Comparison of ENCODE assay signal across 13 cellular contexts in genomic region chr6:3997144-3997770, GRCh38.
DNase-seq lines count a peak whose midpoint lies in the region; ATAC-seq and TF ChIP-seq lines count a peak whose summit lies in the region.
"Had no signal": no experiment of that assay in that cellular context is flagged by ENCODE, and none has a peak within 500 bp of the region (broad histone marks: within the 10 kb centered on the region; RNA-seq: fewer than 3 reads in every experiment).

No MANE protein-coding gene starts in this region.

- H3K9me3 ChIP-seq in heart right ventricle = no peaks in the 10 kb centered on the region
- H3K9me3 ChIP-seq in left ventricle myocardium inferior (replicated peaks) = no peaks in the 10 kb centered on the region
- H3K9me3 ChIP-seq in lung (ENCODE audit: control insufficient read depth in 2 of 2, insufficient read depth in 1 of 2, low read length in 1 of 2) = no peaks in the 10 kb centered on the region
- H3K9me3 ChIP-seq in vagina = no peaks in the 10 kb centered on the region
- no peaks in the 10 kb centered on the region for H3K9me3 ChIP-seq in testis
- H3K9me3 ChIP-seq: BLaER1 treated with 17β-estradiol and CSF1 and Interleukin-3, amounts not matched to agents 10 nM and 100 nM; heart left ventricle; neutrophil had no signal

- TF ChIP-seq POLR2A in vagina (IDR thresholded peaks at IDR 0.05) = no peak
- no peak for TF ChIP-seq POLR2A in testis (IDR thresholded peaks at IDR 0.05)

- H3K36me3 ChIP-seq in heart right ventricle (no peaks in the 10 kb centered on the region), left ventricle myocardium inferior (no peaks in the 10 kb centered on the region), lung (ENCODE audit: control insufficient read depth in 2 of 2, insufficient read depth in 2 of 2, low read length in 2 of 2) (no peaks in the 10 kb centered on the region), vagina (no peaks in the 10 kb centered on the region), testis (ENCODE audit: low read depth, missing control alignments) (no peaks in the 10 kb centered on the region)
- H3K36me3 ChIP-seq: heart left ventricle, neutrophil had no signal

- TF ChIP-seq CTCF in heart right ventricle (IDR thresholded peaks at IDR 0.05) (no peak), left ventricle myocardium inferior (IDR thresholded peaks at IDR 0.05; ENCODE audit: borderline replicate concordance) (no peak), choroid plexus epithelial cell (conservative IDR thresholded peaks at IDR 0.05; ENCODE audit: low read depth, low read length) (no peak), lung (IDR thresholded peaks at IDR 0.05; ENCODE audit: control extremely low read depth, extremely low read depth) (no peak), vagina (IDR thresholded peaks at IDR 0.05) (no peak), testis (IDR thresholded peaks at IDR 0.05) (no peak)

- ATAC-seq in heart right ventricle (peak in 5 of 8 donors; percentile 31 to 58 (median 39)), lung (ENCODE audit: insufficient read depth, low FRiP score) (peak; percentile 27), GM18517 (IDR thresholded peaks at IDR 0.05; ENCODE audit: unreplicated experiment) (no peak)
- ATAC-seq: activated CD8-positive, alpha-beta T cell treated with anti-CD3 and anti-CD28 coated beads, Interleukin-2, amount 10 ng/mL, durations not matched to agents 7 days and 5 days had no signal

- no peaks in the 10 kb centered on the region for H3K27me3 ChIP-seq in heart right ventricle
- H3K27me3 ChIP-seq in left ventricle myocardium inferior (ENCODE audit: low read depth) = no peaks in the 10 kb centered on the region
- no peaks in the 10 kb centered on the region for H3K27me3 ChIP-seq in lung (ENCODE audit: control insufficient read depth, insufficient read depth)
- H3K27me3 ChIP-seq in vagina = no peaks in the 10 kb centered on the region
- H3K27me3 ChIP-seq in testis = no peaks in the 10 kb centered on the region
- H3K27me3 ChIP-seq: BLaER1 treated with 17β-estradiol and CSF1 and Interleukin-3, amounts not matched to agents 10 nM and 100 nM; heart left ventricle; neutrophil had no signal

- H3K4me1 ChIP-seq in heart right ventricle (peaks cover 0 to 14% (median 0%) of the 10 kb centered on the region in 9 donors), left ventricle myocardium inferior (peaks cover 11% of the 10 kb centered on the region), lung (ENCODE audit: control insufficient read depth in 2 of 2, insufficient read depth in 2 of 2, low read length in 2 of 2) (peaks cover 0 to 2% of the 10 kb centered on the region in 2 donors), vagina (peaks cover 18% of the 10 kb centered on the region), testis (no peaks in the 10 kb centered on the region)

- intact Hi-C loops in heart right ventricle (cut with DNase I) (loop anchor here in 3 of 10 donors (10.0 kb wide), 2 partner anchors 142 to 722 kb away; no protein-coding TSS in a partner anchor), left ventricle myocardium inferior (cut with micrococcal nuclease) (no loop called here), vagina (cut with DNase I) (no loop called here), testis (cut with DNase I; ENCODE audit: low total_unique reads) (loop anchor here (10.0 kb wide), 1 partner anchor 252 kb away; no protein-coding TSS in a partner anchor)

- 65 to 71% methylated on average over 3 of the region's 3 CpGs for WGBS in heart right ventricle, 2 donors
- 71 to 83% methylated on average over 3 of the region's 3 CpGs for WGBS in lung, 2 donors
- 56 to 59% methylated on average over 3 of the region's 3 CpGs for WGBS in testis, 2 donors

- no peak for DNase-seq in heart right ventricle
- DNase-seq in left ventricle myocardium inferior = no peak
- DNase-seq in choroid plexus epithelial cell (ENCODE audit: low read depth) = peak; percentile 69
- DNase-seq in lung (ENCODE audit: low spot score) = no peak
- no peak for DNase-seq in vagina (ENCODE audit: extremely low spot score in 2 of 2)
- no peak for DNase-seq in NCI-H1436 treated with DMSO at 0.1 percent for 48 hours (lab: John Stamatoyannopoulos, UW)
- no peak for DNase-seq in testis
- DNase-seq: activated CD8-positive, alpha-beta T cell treated with anti-CD3 and anti-CD28 coated beads, Interleukin-2, amount 10 ng/mL, durations not matched to agents 7 days and 5 days; heart left ventricle; NCI-H526 had no signal

- H3K27ac ChIP-seq in heart right ventricle (peak overlapping the region in 1 of 10 donors; percentile 9), left ventricle myocardium inferior (replicated peaks) (no peak overlapping the region), lung (ENCODE audit: low read depth in 1 of 2, low read length in 1 of 2) (no peak overlapping the region), vagina (peak overlapping the region; percentile 3), testis (no peak overlapping the region)
- H3K27ac ChIP-seq: BLaER1 treated with 17β-estradiol and CSF1 and Interleukin-3, amounts not matched to agents 10 nM and 100 nM; neutrophil had no signal

- no peak overlapping the region for H3K4me3 ChIP-seq in heart right ventricle
- H3K4me3 ChIP-seq in left ventricle myocardium inferior = no peak overlapping the region
- H3K4me3 ChIP-seq in choroid plexus epithelial cell (ENCODE audit: low read depth, low read length) = no peak overlapping the region
- no peak overlapping the region for H3K4me3 ChIP-seq in lung
- no peak overlapping the region for H3K4me3 ChIP-seq in vagina
- no peak overlapping the region for H3K4me3 ChIP-seq in testis
- H3K4me3 ChIP-seq: BLaER1 treated with 17β-estradiol and CSF1 and Interleukin-3, amounts not matched to agents 10 nM and 100 nM; heart left ventricle had no signal
